8 cellular contexts compared by ENCODE assay signal in the genomic region with DNA sequence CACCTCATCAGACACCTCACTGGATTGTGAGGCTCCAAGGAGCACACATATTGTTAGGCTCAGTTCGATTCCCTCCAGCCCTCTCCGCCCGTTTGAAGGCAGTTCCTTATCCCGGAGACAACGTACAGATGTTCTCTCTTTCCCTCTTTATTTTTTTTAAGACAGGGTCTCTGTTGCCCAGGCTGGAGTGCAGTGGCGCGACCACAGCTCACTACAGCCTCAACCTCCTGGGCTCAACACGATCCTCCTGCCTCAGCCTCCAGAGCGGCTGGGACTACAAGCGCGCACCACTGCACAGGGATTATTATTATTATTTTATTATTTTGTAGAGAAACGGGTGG. TPM values are rescaled to one million over a fixed set of nuclear protein-coding genes. Genes with fewer than 3 reads are reported as not detected.
DNase-seq lines count a peak whose midpoint lies in the region; ATAC-seq and TF ChIP-seq lines count a peak whose summit lies in the region.

No MANE protein-coding gene starts in this region.

- POLR2A ChIA-PET in BJ (lab: Charles Lee), result interaction anchor here (0.6 kb wide), 2 partner anchors 47 to 234 kb away, joined by 3 read pairs; no protein-coding TSS in a partner anchor
- POLR2A ChIA-PET in naive thymus-derived CD8-positive, alpha-beta T cell (lab: Charles Lee), result interaction anchor here (1.1 to 2.0 kb wide), 5 partner anchors 10 to 27 kb away, joined by 3 to 9 read pairs (median 4); partner anchors contain the start of genes C1QL4, DNAJC22 and PRPH

- intact Hi-C loops in colonic mucosa (cut with DNase I), result no loop called here

- H3K79me2 ChIP-seq in Karpas-422 (ENCODE audit: low read length), result peaks cover 14% of the 10 kb centered on the region

- H3K36me3 ChIP-seq in BJ (ENCODE audit: control insufficient read depth, insufficient read depth, low read length) (no peaks in the 10 kb centered on the region), Karpas-422 (ENCODE audit: insufficient read depth, low read length) (peaks cover 8% of the 10 kb centered on the region; the same call in 1 of the 2 replicates), colonic mucosa (no peaks in the 10 kb centered on the region)

- H2AFZ ChIP-seq in Karpas-422 (ENCODE audit: low read length), result peak overlapping the region; percentile 87; the same call in 1 of the 2 replicates

- H3K9me3 Mint-ChIP-seq in naive thymus-derived CD8-positive, alpha-beta T cell, result no peaks in the 10 kb centered on the region

- H4K20me1 ChIP-seq in Karpas-422 (ENCODE audit: insufficient read depth, low read depth, low read length), result no peaks in the 10 kb centered on the region

- CTCF ChIA-PET in BJ (lab: Yijun Ruan, JAX), result interaction anchor here (1.0 to 2.7 kb wide), 8 partner anchors 9 to 234 kb away, joined by 4 to 23 read pairs (median 6); partner anchors contain the start of gene C1QL4

- H3K36me3 Mint-ChIP-seq in naive thymus-derived CD8-positive, alpha-beta T cell, result no peaks in the 10 kb centered on the region

- no peaks in the 10 kb centered on the region for H3K9me2 ChIP-seq in Karpas-422 (replicated peaks; ENCODE audit: insufficient read depth, low read length)

- H3K4me1 ChIP-seq in Karpas-422 (ENCODE audit: low read length) (peaks cover 17% of the 10 kb centered on the region), colonic mucosa (peaks cover 5% of the 10 kb centered on the region)

- peak overlapping the region; percentile 66 to 94 (median 82) for H3K27ac Mint-ChIP-seq in naive thymus-derived CD8-positive, alpha-beta T cell

- DNase-seq in BJ (ENCODE audit: low read depth) (no peak), Karpas-422 (no peak), colonic mucosa (no peak), NAMALWA (ENCODE audit: low spot score) (no peak), T1000 (lab: John Stamatoyannopoulos, UW) (no peak), cerebellum (ENCODE audit: low spot score) (no peak)
- DNase-seq in naive thymus-derived CD8-positive, alpha-beta T cell, result no peak

- H3K4me3 ChIP-seq in BJ (ENCODE audit: low read depth, low read length) (peak overlapping the region; percentile 57), Karpas-422 (ENCODE audit: low read length) (peak overlapping the region; percentile 81), colonic mucosa (peak overlapping the region; percentile 50)

- H3K4me1 Mint-ChIP-seq in naive thymus-derived CD8-positive, alpha-beta T cell, result peaks cover 7 to 21% (median 16%) of the 10 kb centered on the region in 4 donors

- peak overlapping the region; percentile 74 for H3K9ac ChIP-seq in Karpas-422 (ENCODE audit: low read length)
- H3K9ac ChIP-seq in colonic mucosa (ENCODE audit: low read depth in 2 of 2, low read length in 2 of 2), result peak overlapping the region in 1 of 2 donors; percentile 0

- H3K27ac ChIP-seq in Karpas-422 (ENCODE audit: low read length) (no peak overlapping the region), colonic mucosa (no peak overlapping the region)

- H3K27me3 ChIP-seq in BJ (ENCODE audit: control insufficient read depth, insufficient read depth, low read length) (no peaks in the 10 kb centered on the region), Karpas-422 (ENCODE audit: low read length) (no peaks in the 10 kb centered on the region), colonic mucosa (no peaks in the 10 kb centered on the region)

- no peak for TF ChIP-seq CTCF in BJ (IDR thresholded peaks at IDR 0.05; ENCODE audit: insufficient read depth, low read depth, low read length)
- no peak for TF ChIP-seq CTCF in colonic mucosa (IDR thresholded peaks at IDR 0.05)

- H3K9me3 ChIP-seq in Karpas-422 (ENCODE audit: low read length) (no peaks in the 10 kb centered on the region), colonic mucosa (no peaks in the 10 kb centered on the region)

- peak overlapping the region; percentile 74 for H3K4me2 ChIP-seq in Karpas-422 (ENCODE audit: low read depth, low read length, poor library complexity, severe bottlenecking)

- H3K27me3 Mint-ChIP-seq in naive thymus-derived CD8-positive, alpha-beta T cell, result no peaks in the 10 kb centered on the region

- ATAC-seq in naive thymus-derived CD8-positive, alpha-beta T cell, result no peak
- ATAC-seq in GM18909 (IDR thresholded peaks at IDR 0.05; ENCODE audit: poor library complexity, unreplicated experiment), result no peak

- peak overlapping the region; percentile 87 to 99 (median 94) for H3K4me3 Mint-ChIP-seq in naive thymus-derived CD8-positive, alpha-beta T cell

RNA-seq across cellular contexts. Expression of gene TROAP, which starts 0.7 kb away (rescaled TPM):
- polyA plus RNA-seq in BJ (2011; rRNA removed), result 11.8 and 24.8 TPM in 2 replicates
- 17.5 and 23.2 TPM in 2 replicates for polyA minus RNA-seq in BJ (2011; rRNA and poly(A)+ RNA removed)
- 20.2 and 58.2 TPM in 2 replicates for total RNA-seq in Karpas-422 (2014; rRNA removed; shearing (Covaris generic); ENCODE audit: low replicate concordance)
- 10 to 100 TPM; 11.8 to 51.8 TPM for total RNA-seq in colonic mucosa
- 1 to 10 TPM in 1 of 2 experiments, under 1 TPM in 1; 0.62 to 1.7 TPM for total RNA-seq in naive thymus-derived CD8-positive, alpha-beta T cell
- under 1 TPM in 1 of 3 donors, not detected in 2; 0.24 TPM for polyA plus RNA-seq in naive thymus-derived CD8-positive, alpha-beta T cell
- 6.7 TPM for total RNA-seq in cerebellum

RNA-seq across cellular contexts. Expression of gene C1QL4, which starts 14.7 kb away (rescaled TPM):
- not detected in 2 replicates for polyA plus RNA-seq in BJ (2011; rRNA removed)
- not detected in 2 replicates for polyA minus RNA-seq in BJ (2011; rRNA and poly(A)+ RNA removed)
- not detected in 2 replicates for total RNA-seq in Karpas-422 (2014; rRNA removed; shearing (Covaris generic); ENCODE audit: low replicate concordance)
- not detected for total RNA-seq in colonic mucosa
- total RNA-seq in naive thymus-derived CD8-positive, alpha-beta T cell, result not detected
- polyA plus RNA-seq in naive thymus-derived CD8-positive, alpha-beta T cell, result not detected
- total RNA-seq in cerebellum, result 2.7 TPM

RNA-seq across cellular contexts. Expression of gene DNAJC22, which starts 24.4 kb away (rescaled TPM):
- polyA plus RNA-seq in BJ (2011; rRNA removed), result 2.3 and 4.3 TPM in 2 replicates
- polyA minus RNA-seq in BJ (2011; rRNA and poly(A)+ RNA removed), result 1.3 and 1.4 TPM in 2 replicates
- not detected in 2 replicates for total RNA-seq in Karpas-422 (2014; rRNA removed; shearing (Covaris generic); ENCODE audit: low replicate concordance)
- total RNA-seq in colonic mucosa (10 to 100 TPM; 29.0 to 34.2 TPM), cerebellum (1.4 TPM)
- not detected for total RNA-seq in naive thymus-derived CD8-positive, alpha-beta T cell
- not detected for polyA plus RNA-seq in naive thymus-derived CD8-positive, alpha-beta T cell

RNA-seq across cellular contexts. Expression of gene PRPH, which starts 27.4 kb away (rescaled TPM):
- polyA plus RNA-seq in BJ (2011; rRNA removed), result not detected in 2 replicates
- polyA minus RNA-seq in BJ (2011; rRNA and poly(A)+ RNA removed), result not detected in 2 replicates
- total RNA-seq in Karpas-422 (2014; rRNA removed; shearing (Covaris generic); ENCODE audit: low replicate concordance), result 0.52 TPM in 1 of 2 replicates, not detected in the other
- total RNA-seq in colonic mucosa, result 10 to 100 TPM in 1 of 2 donors, 1 to 10 TPM in 1; 3.9 to 21.9 TPM
- not detected for total RNA-seq in naive thymus-derived CD8-positive, alpha-beta T cell
- not detected for polyA plus RNA-seq in naive thymus-derived CD8-positive, alpha-beta T cell
- total RNA-seq in cerebellum, result 3.1 TPM

RNA-seq across cellular contexts. Expression of gene SPATS2, which starts 44.9 kb away (rescaled TPM):
- 23.1 and 29.8 TPM in 2 replicates for polyA plus RNA-seq in BJ (2011; rRNA removed)
- 19.0 and 20.7 TPM in 2 replicates for polyA minus RNA-seq in BJ (2011; rRNA and poly(A)+ RNA removed)
- 43.5 and 50.7 TPM in 2 replicates for total RNA-seq in Karpas-422 (2014; rRNA removed; shearing (Covaris generic); ENCODE audit: low replicate concordance)
- 10 to 100 TPM; 17.2 to 21.9 TPM for total RNA-seq in colonic mucosa
- total RNA-seq in naive thymus-derived CD8-positive, alpha-beta T cell, result 1 to 10 TPM; 5.9 to 6.3 TPM
- 1 to 10 TPM; 2.7 to 5.7 (median 3.9) TPM for polyA plus RNA-seq in naive thymus-derived CD8-positive, alpha-beta T cell
- total RNA-seq in cerebellum, result 59.9 TPM

Comparison
In these comparisons a context has a peak if more than half of its experiments do, and no peak if none do; other contexts are left out.
1. RNA of gene DNAJC22, which starts 24.4 kb away (total RNA-seq): 29.0 to 34.2 TPM in colonic mucosa; 1.4 TPM in cerebellum (single experiment), not detected in Karpas-422 and not detected in naive thymus-derived CD8-positive, alpha-beta T cell; every median in the first group is over 10 times any median in the second.
2. Peak in every context shown above with its lines, with median percentiles within 50 percentile points of each other: H3K4me3 ChIP-seq.